ENCODE assay signal across 1 cellular context in genomic region chr19:35495107-35496064, GRCh38.
TF ChIP-seq lines count a peak whose summit lies in the region.

No MANE protein-coding gene starts in this region.

TF ChIP-seq in HepG2, 621 proteins besides CTCF, POLR2A, EP300 and RAD21 (continued from another document and continues in another):
- TF ChIP-seq ZFP37 (CRISPR knock-in tag; IDR thresholded peaks at IDR 0.05; ENCODE audit: borderline replicate concordance), result no peak
- TF ChIP-seq FOSL1 (CRISPR knock-in tag; IDR thresholded peaks at IDR 0.05; ENCODE audit: borderline replicate concordance), result no peak
- no peak for TF ChIP-seq MTF1 (CRISPR knock-in tag; IDR thresholded peaks at IDR 0.05)
- TF ChIP-seq RXRA (CRISPR knock-in tag; IDR thresholded peaks at IDR 0.05), result peak; percentile 10; the same call in 1 of the 2 replicates
- no peak for TF ChIP-seq DMTF1 (CRISPR knock-in tag; IDR thresholded peaks at IDR 0.05)
- no peak for TF ChIP-seq ZBTB40 (IDR thresholded peaks at IDR 0.05)
- no peak for TF ChIP-seq ZBTB40 (CRISPR knock-in tag; IDR thresholded peaks at IDR 0.05)
- TF ChIP-seq ZNF256 (CRISPR knock-in tag; conservative IDR thresholded peaks at IDR 0.05), result 0 out of 2 replicates have a peak, but pooled peaks have one; percentile 19
- no peak for TF ChIP-seq ZNF143 (CRISPR knock-in tag; IDR thresholded peaks at IDR 0.05)
- 0 out of 2 replicates have a peak, but pooled peaks have one; percentile 62 for TF ChIP-seq ZNF414 (CRISPR knock-in tag; IDR thresholded peaks at IDR 0.05)
- peak; percentile 45; the same call in 1 of the 2 replicates for TF ChIP-seq SALL1 (CRISPR knock-in tag; IDR thresholded peaks at IDR 0.05)
- no peak for TF ChIP-seq ATF7 (IDR thresholded peaks at IDR 0.05)
- TF ChIP-seq ATF7 (CRISPR knock-in tag; IDR thresholded peaks at IDR 0.05), result no peak
- TF ChIP-seq RNF2 (conservative IDR thresholded peaks at IDR 0.05; ENCODE audit: low read depth), result no peak
- TF ChIP-seq, protein P1, sequence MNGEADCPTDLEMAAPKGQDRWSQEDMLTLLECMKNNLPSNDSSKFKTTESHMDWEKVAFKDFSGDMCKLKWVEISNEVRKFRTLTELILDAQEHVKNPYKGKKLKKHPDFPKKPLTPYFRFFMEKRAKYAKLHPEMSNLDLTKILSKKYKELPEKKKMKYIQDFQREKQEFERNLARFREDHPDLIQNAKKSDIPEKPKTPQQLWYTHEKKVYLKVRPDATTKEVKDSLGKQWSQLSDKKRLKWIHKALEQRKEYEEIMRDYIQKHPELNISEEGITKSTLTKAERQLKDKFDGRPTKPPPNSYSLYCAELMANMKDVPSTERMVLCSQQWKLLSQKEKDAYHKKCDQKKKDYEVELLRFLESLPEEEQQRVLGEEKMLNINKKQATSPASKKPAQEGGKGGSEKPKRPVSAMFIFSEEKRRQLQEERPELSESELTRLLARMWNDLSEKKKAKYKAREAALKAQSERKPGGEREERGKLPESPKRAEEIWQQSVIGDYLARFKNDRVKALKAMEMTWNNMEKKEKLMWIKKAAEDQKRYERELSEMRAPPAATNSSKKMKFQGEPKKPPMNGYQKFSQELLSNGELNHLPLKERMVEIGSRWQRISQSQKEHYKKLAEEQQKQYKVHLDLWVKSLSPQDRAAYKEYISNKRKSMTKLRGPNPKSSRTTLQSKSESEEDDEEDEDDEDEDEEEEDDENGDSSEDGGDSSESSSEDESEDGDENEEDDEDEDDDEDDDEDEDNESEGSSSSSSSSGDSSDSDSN (CRISPR knock-in tag; IDR thresholded peaks at IDR 0.05), result no peak
- 0 out of 2 replicates have a peak, but pooled peaks have one; percentile 26 for TF ChIP-seq ZNF777 (CRISPR knock-in tag; IDR thresholded peaks at IDR 0.05)
- TF ChIP-seq ZFP1 (CRISPR knock-in tag; IDR thresholded peaks at IDR 0.05), result no peak
- no peak for TF ChIP-seq ZNF562 (CRISPR knock-in tag; IDR thresholded peaks at IDR 0.05; ENCODE audit: borderline replicate concordance)
- TF ChIP-seq, protein P2, sequence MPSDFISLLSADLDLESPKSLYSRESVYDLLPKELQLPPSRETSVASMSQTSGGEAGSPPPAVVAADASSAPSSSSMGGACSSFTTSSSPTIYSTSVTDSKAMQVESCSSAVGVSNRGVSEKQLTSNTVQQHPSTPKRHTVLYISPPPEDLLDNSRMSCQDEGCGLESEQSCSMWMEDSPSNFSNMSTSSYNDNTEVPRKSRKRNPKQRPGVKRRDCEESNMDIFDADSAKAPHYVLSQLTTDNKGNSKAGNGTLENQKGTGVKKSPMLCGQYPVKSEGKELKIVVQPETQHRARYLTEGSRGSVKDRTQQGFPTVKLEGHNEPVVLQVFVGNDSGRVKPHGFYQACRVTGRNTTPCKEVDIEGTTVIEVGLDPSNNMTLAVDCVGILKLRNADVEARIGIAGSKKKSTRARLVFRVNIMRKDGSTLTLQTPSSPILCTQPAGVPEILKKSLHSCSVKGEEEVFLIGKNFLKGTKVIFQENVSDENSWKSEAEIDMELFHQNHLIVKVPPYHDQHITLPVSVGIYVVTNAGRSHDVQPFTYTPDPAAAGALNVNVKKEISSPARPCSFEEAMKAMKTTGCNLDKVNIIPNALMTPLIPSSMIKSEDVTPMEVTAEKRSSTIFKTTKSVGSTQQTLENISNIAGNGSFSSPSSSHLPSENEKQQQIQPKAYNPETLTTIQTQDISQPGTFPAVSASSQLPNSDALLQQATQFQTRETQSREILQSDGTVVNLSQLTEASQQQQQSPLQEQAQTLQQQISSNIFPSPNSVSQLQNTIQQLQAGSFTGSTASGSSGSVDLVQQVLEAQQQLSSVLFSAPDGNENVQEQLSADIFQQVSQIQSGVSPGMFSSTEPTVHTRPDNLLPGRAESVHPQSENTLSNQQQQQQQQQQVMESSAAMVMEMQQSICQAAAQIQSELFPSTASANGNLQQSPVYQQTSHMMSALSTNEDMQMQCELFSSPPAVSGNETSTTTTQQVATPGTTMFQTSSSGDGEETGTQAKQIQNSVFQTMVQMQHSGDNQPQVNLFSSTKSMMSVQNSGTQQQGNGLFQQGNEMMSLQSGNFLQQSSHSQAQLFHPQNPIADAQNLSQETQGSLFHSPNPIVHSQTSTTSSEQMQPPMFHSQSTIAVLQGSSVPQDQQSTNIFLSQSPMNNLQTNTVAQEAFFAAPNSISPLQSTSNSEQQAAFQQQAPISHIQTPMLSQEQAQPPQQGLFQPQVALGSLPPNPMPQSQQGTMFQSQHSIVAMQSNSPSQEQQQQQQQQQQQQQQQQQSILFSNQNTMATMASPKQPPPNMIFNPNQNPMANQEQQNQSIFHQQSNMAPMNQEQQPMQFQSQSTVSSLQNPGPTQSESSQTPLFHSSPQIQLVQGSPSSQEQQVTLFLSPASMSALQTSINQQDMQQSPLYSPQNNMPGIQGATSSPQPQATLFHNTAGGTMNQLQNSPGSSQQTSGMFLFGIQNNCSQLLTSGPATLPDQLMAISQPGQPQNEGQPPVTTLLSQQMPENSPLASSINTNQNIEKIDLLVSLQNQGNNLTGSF (CRISPR knock-in tag; IDR thresholded peaks at IDR 0.05), result no peak
- TF ChIP-seq ZUFSP (CRISPR knock-in tag; IDR thresholded peaks at IDR 0.05; ENCODE audit: borderline replicate concordance), result no peak
- no peak for TF ChIP-seq MAFK (conservative IDR thresholded peaks at IDR 0.05 in 1 of 2, IDR thresholded peaks at IDR 0.05 in 1 of 2; ENCODE audit: low read length in 2 of 2)
- no peak for TF ChIP-seq NFKBIZ (CRISPR knock-in tag; IDR thresholded peaks at IDR 0.05)
- TF ChIP-seq SP1 (IDR thresholded peaks at IDR 0.05), result no peak
- no peak for TF ChIP-seq SP1 (CRISPR knock-in tag; IDR thresholded peaks at IDR 0.05)
- peak; percentile 63 for TF ChIP-seq ZFX (CRISPR knock-in tag; IDR thresholded peaks at IDR 0.05; ENCODE audit: low read depth)
- TF ChIP-seq GABPB1 (CRISPR knock-in tag; IDR thresholded peaks at IDR 0.05), result peak; percentile 48; the same call in 1 of the 2 replicates
- no peak for TF ChIP-seq TSC22D2 (CRISPR knock-in tag; IDR thresholded peaks at IDR 0.05; ENCODE audit: borderline replicate concordance)
- TF ChIP-seq, protein P3, sequence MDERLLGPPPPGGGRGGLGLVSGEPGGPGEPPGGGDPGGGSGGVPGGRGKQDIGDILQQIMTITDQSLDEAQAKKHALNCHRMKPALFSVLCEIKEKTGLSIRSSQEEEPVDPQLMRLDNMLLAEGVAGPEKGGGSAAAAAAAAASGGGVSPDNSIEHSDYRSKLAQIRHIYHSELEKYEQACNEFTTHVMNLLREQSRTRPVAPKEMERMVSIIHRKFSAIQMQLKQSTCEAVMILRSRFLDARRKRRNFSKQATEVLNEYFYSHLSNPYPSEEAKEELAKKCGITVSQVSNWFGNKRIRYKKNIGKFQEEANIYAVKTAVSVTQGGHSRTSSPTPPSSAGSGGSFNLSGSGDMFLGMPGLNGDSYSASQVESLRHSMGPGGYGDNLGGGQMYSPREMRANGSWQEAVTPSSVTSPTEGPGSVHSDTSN (CRISPR knock-in tag; IDR thresholded peaks at IDR 0.05), result no peak
- no peak for TF ChIP-seq ELF1 (CRISPR knock-in tag; IDR thresholded peaks at IDR 0.05)
- TF ChIP-seq TBX3 (IDR thresholded peaks at IDR 0.05; ENCODE audit: borderline replicate concordance), result no peak
- TF ChIP-seq RFXAP (CRISPR knock-in tag; IDR thresholded peaks at IDR 0.05; ENCODE audit: borderline replicate concordance), result peak; percentile 49; the same call in 1 of the 2 replicates
- no peak for TF ChIP-seq CREB1 (IDR thresholded peaks at IDR 0.05)
- no peak for TF ChIP-seq CREB1 (CRISPR knock-in tag; IDR thresholded peaks at IDR 0.05)
- TF ChIP-seq, protein P4, sequence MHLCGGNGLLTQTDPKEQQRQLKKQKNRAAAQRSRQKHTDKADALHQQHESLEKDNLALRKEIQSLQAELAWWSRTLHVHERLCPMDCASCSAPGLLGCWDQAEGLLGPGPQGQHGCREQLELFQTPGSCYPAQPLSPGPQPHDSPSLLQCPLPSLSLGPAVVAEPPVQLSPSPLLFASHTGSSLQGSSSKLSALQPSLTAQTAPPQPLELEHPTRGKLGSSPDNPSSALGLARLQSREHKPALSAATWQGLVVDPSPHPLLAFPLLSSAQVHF (CRISPR knock-in tag; IDR thresholded peaks at IDR 0.05), result no peak
- no peak for TF ChIP-seq ZNF329 (CRISPR knock-in tag; IDR thresholded peaks at IDR 0.05; ENCODE audit: low read depth)
- no peak for TF ChIP-seq FOXP1 (IDR thresholded peaks at IDR 0.05)
- no peak for TF ChIP-seq FOXP1 (CRISPR knock-in tag; IDR thresholded peaks at IDR 0.05)
- TF ChIP-seq ZNF333 (CRISPR knock-in tag; IDR thresholded peaks at IDR 0.05; ENCODE audit: borderline replicate concordance), result no peak
- no peak; the same call in 1 of the 2 replicates for TF ChIP-seq ETV5 (CRISPR knock-in tag; IDR thresholded peaks at IDR 0.05; ENCODE audit: borderline replicate concordance)
